8 cellular contexts compared by ENCODE assay signal in genomic region chr2:62215306-62216064, GRCh38. TPM values are rescaled to one million over a fixed set of nuclear protein-coding genes. Genes with fewer than 3 reads are reported as not detected.
DNase-seq lines count a peak whose midpoint lies in the region; ATAC-seq, FAIRE-seq and TF ChIP-seq lines count a peak whose summit lies in the region.

No MANE protein-coding gene starts in this region.

- no peak overlapping the region for H3K9ac ChIP-seq in GM12878 (ENCODE audit: control insufficient read depth, insufficient read depth, low read length)

- peak overlapping the region; percentile 31; the same call in 1 of the 2 replicates for H3K4me2 ChIP-seq in GM12878 (ENCODE audit: control insufficient read depth, insufficient read depth)

- no peaks in the 10 kb centered on the region for H3K27me3 ChIP-seq in GM12878 (replicated peaks in 1 of 2; ENCODE audit: control insufficient read depth in 2 of 2, insufficient read depth in 2 of 2, low read length in 1 of 2)
- H3K27me3 ChIP-seq in tibial artery: no peaks in the 10 kb centered on the region

- SMC1A ChIA-PET in GM12878 (lab: Charles Lee; ENCODE audit: uncharacterized antibody, unreplicated experiment): interaction anchor here (1.0 to 7.4 kb wide), 7 partner anchors 12 to 221 kb away, joined by 3 to 61 read pairs (median 5); no protein-coding TSS in a partner anchor

- H3K9me3 ChIP-seq in GM12878 (replicated peaks; ENCODE audit: control insufficient read depth, insufficient read depth, low read length) (no peaks in the 10 kb centered on the region; the same call in 1 of the 3 replicates), tibial artery (no peaks in the 10 kb centered on the region)

- no TSS peak for BruUV-seq in GM12878 (replicated peaks; lab: Mats Ljungman, UMichigan)

- WGBS in GM12878 (ENCODE audit: insufficient coverage, insufficient replicate concordance, low lambda C conversion rate, missing lambda C conversion rate): 83% methylated on average over 11 of the region's 11 CpGs

- no peak overlapping the region for H2AFZ ChIP-seq in GM12878 (ENCODE audit: control insufficient read depth, low read depth, low read length)

- 0 out of 2 replicates have a peak overlapping the region, but pooled peaks have one; percentile 29 for H3K27ac ChIP-seq in GM12878 (ENCODE audit: control insufficient read depth, insufficient read depth)
- peak overlapping the region; percentile 67 to 70 for H3K27ac ChIP-seq in tibial artery

- no peak for FAIRE-seq in GM12878 (lab: Jason Lieb, UNC)

- CTCF ChIA-PET in GM12878 (lab: Yijun Ruan, JAX): interaction anchor here (1.0 to 1.7 kb wide), 5 partner anchors 12 to 222 kb away, joined by 3 to 6 read pairs (median 4); no protein-coding TSS in a partner anchor

- H3K79me2 ChIP-seq in GM12878 (ENCODE audit: control insufficient read depth, insufficient read depth, low read length): peaks cover 100% of the 10 kb centered on the region

- H3K36me3 ChIP-seq in GM12878 (ENCODE audit: control insufficient read depth in 2 of 2, insufficient read depth in 2 of 2, low read length in 1 of 2) (peaks cover 23 to 28% of the 10 kb centered on the region in 2 experiments), tibial artery (no peaks in the 10 kb centered on the region)

- ATAC-seq in GM12878: no peak

- H3K4me1 ChIP-seq in GM12878 (ENCODE audit: control insufficient read depth, insufficient read depth, low read length) (peaks cover 45% of the 10 kb centered on the region), tibial artery (peaks cover 3 to 75% (median 44%) of the 10 kb centered on the region in 4 donors)

- TF ChIP-seq CTCF in GM12878 (IDR thresholded peaks at IDR 0.05 in 2 of 3, conservative IDR thresholded peaks at IDR 0.05 in 1 of 3; ENCODE audit: control insufficient read depth in 2 of 3, extremely low read depth in 1 of 3, insufficient read depth in 1 of 3, low read depth in 3 of 3, low read length in 3 of 3) (no peak), tibial artery (IDR thresholded peaks at IDR 0.05) (no peak), GM10266 (IDR thresholded peaks at IDR 0.05; ENCODE audit: control insufficient read depth, insufficient read depth, low read depth, missing control alignments) (no peak)

- RAD21 ChIA-PET in GM12878 (lab: Charles Lee; ENCODE audit: unreplicated experiment): interaction anchor here (0.7 to 5.9 kb wide), 8 partner anchors 11 to 446 kb away, joined by 3 to 41 read pairs (median 4); no protein-coding TSS in a partner anchor

- peak; percentile 43 for DNase-seq in activated CD8-positive, alpha-beta memory T cell treated with anti-CD3 and anti-CD28 coated beads, Interleukin-2, amount 50 U/mL, for 48 hours
- no peak for DNase-seq in activated CD8-positive, alpha-beta memory T cell treated with anti-CD3 and anti-CD28 coated beads, Interleukin-2, amount 50 U/mL, for 4 hours
- DNase-seq in GM12878 (ENCODE audit: low read depth, low spot score) (no peak), kidney tubule cell (ENCODE audit: low spot score) (peak; percentile 26), tibial artery (no peak), GM10266 (ENCODE audit: extremely low spot score) (no peak), ACHN (no peak), A172 (ENCODE audit: low spot score) (no peak)

- H4K20me1 ChIP-seq in GM12878 (ENCODE audit: control insufficient read depth, insufficient read depth): peaks cover 49% of the 10 kb centered on the region

- intact Hi-C loops in GM12878 (cut with micrococcal nuclease; ENCODE audit: unreplicated experiment) (no loop called here), tibial artery (cut with DNase I; ENCODE audit: low total_unique reads) (no loop called here)

- peak; percentile 41 for TF ChIP-seq POLR2A in GM12878 (IDR thresholded peaks at IDR 0.05; ENCODE audit: low read depth, low read length)

- POLR2A ChIA-PET in GM12878 (lab: Charles Lee): interaction anchor here (0.5 to 4.7 kb wide), 4 partner anchors 12 to 672 kb away, joined by 3 to 17 read pairs (median 4); no protein-coding TSS in a partner anchor

- H3K4me3 ChIP-seq in GM12878 (no peak overlapping the region), tibial artery (no peak overlapping the region)

- no peak for TF ChIP-seq RAD21 in GM12878 (IDR thresholded peaks at IDR 0.05; ENCODE audit: insufficient read depth, low read depth, low read length)

- in situ Hi-C loops in GM12878 (cut with MboI): no loop called here
- in situ Hi-C loops in ACHN (cut with HindIII; ENCODE audit: low pct_ligation_motif_present, low pct_unique_long_range_greater_than_20kb, low sequenced_read_pairs): no loop called here

- TF ChIP-seq EP300 in GM12878 (IDR thresholded peaks at IDR 0.05; ENCODE audit: borderline replicate concordance in 1 of 2, control insufficient read depth in 1 of 2, low read depth in 2 of 2, low read length in 2 of 2): no peak

TF ChIP-seq in GM12878, 131 proteins besides CTCF, POLR2A, EP300 and RAD21:
- TF ChIP-seq WRNIP1 (IDR thresholded peaks at IDR 0.05; ENCODE audit: borderline replicate concordance, low read depth, low read length) (no peak), NR2C1 (IDR thresholded peaks at IDR 0.05) (no peak), RELB (IDR thresholded peaks at IDR 0.05; ENCODE audit: low read depth) (no peak), NR2C2 (IDR thresholded peaks at IDR 0.05; ENCODE audit: borderline replicate concordance, control insufficient read depth, insufficient read length, low read depth) (no peak), SREBF1 (IDR thresholded peaks at IDR 0.05; ENCODE audit: low read length) (no peak), TBL1XR1 (IDR thresholded peaks at IDR 0.05; ENCODE audit: low read depth, low read length) (no peak)

RNA-seq across cellular contexts. Expression of gene B3GNT2, which starts 19.6 kb away (rescaled TPM):
- total RNA-seq in GM12878 (2013; cell fraction: nucleolus; rRNA removed): 162 and 165 TPM in 2 replicates
- total RNA-seq in GM12878 (2014; rRNA removed): 78.7 and 97.7 TPM in 2 replicates
- 93.5 and 98.4 TPM in 2 replicates for total RNA-seq in GM12878 (2014; rRNA removed; fragmentation: Illumina TruSeq; extraction: Trizol)
- 59.6 and 63.8 TPM in 2 replicates for total RNA-seq in GM12878 (2021)
- 31.4 TPM for polyA plus RNA-seq in GM12878 (2011; ENCODE audit: low read depth)
- 73.9 and 100 TPM in 2 replicates for polyA plus RNA-seq in GM12878 (2011; rRNA removed)
- polyA plus RNA-seq in GM12878 (2011; cell fraction: cytosol; rRNA removed): 32.6 and 37.4 TPM in 2 replicates
- polyA plus RNA-seq in GM12878 (2011; cell fraction: nucleus; rRNA removed): 25.4 and 27.2 TPM in 2 replicates
- 41.8 and 83.8 TPM in 2 replicates for polyA plus RNA-seq in GM12878 (2012)
- polyA plus RNA-seq in GM12878 (2014; fragmentation: Illumina TruSeq; extraction: Trizol): 84.8 and 117 TPM in 2 replicates
- polyA plus RNA-seq in GM12878 (2014; fragmentation: Nextera tagmentation; extraction: Ambion mirVana): 10 to 100 TPM; 19.7 to 36.5 TPM
- polyA plus RNA-seq in GM12878 (2014; rRNA removed): 48.3 and 58.9 TPM in 2 replicates
- 100 to 1,000 TPM; 102 to 103 TPM for polyA plus RNA-seq in GM12878 (2016; fragmentation: Nextera tagmentation; extraction: Ambion mirVana)
- polyA minus RNA-seq in GM12878 (2011; rRNA and poly(A)+ RNA removed): 72.0 and 80.5 TPM in 2 replicates
- polyA minus RNA-seq in GM12878 (2011; cell fraction: cytosol; rRNA and poly(A)+ RNA removed): 27.7 and 31.4 TPM in 2 replicates
- 20.8 and 31.0 TPM in 2 replicates for polyA minus RNA-seq in GM12878 (2011; cell fraction: nucleus; rRNA and poly(A)+ RNA removed)
- 37.8 and 42.0 TPM in 2 replicates for total RNA-seq in A172 (2014; rRNA removed; shearing (Covaris generic))

Comparison
In these comparisons a context has a peak if more than half of its experiments do, and no peak if none do; other contexts are left out.
1. DNase-seq: peak in activated CD8-positive, alpha-beta memory T cell treated with anti-CD3 and anti-CD28 coated beads, Interleukin-2, amount 50 U/mL, for 48 hours (single experiment) and kidney tubule cell (single experiment); none in activated CD8-positive, alpha-beta memory T cell treated with anti-CD3 and anti-CD28 coated beads, Interleukin-2, amount 50 U/mL, for 4 hours (single experiment), GM12878 (single experiment), tibial artery (0 of 2), GM10266 (single experiment), ACHN (single experiment) and A172 (single experiment).